In genomic region chr18:44895176-44895798, GRCh38 we compare ENCODE assay signal across 2 cellular contexts.
A peak's percentile ranks its signal among the peaks of the same experiment; 100 is the strongest.
TF ChIP-seq lines count a peak whose summit lies in the region.

No MANE protein-coding gene starts in this region.

TF ChIP-seq in GM12878, 131 proteins besides CTCF, POLR2A, EP300 and RAD21 (continued from another document):
- peak; percentile 43; the same call in 1 of the 2 replicates for TF ChIP-seq RELB (IDR thresholded peaks at IDR 0.05; ENCODE audit: low read depth)
- no peak for TF ChIP-seq SMAD5 (IDR thresholded peaks at IDR 0.05; ENCODE audit: low read depth)
- no peak for TF ChIP-seq ELK1 (IDR thresholded peaks at IDR 0.05; ENCODE audit: low read depth, low read length)
- peak; percentile 89 for TF ChIP-seq NR2F1 (conservative IDR thresholded peaks at IDR 0.05)
- 0 out of 2 replicates have a peak, but pooled peaks have one; percentile 25 for TF ChIP-seq ZNF687 (IDR thresholded peaks at IDR 0.05)
- no peak for TF ChIP-seq GATAD2B (conservative IDR thresholded peaks at IDR 0.05; ENCODE audit: low read depth)
- peak; percentile 94 for TF ChIP-seq YY1 (IDR thresholded peaks at IDR 0.05; ENCODE audit: low read depth, low read length)
- TF ChIP-seq PAX8 (IDR thresholded peaks at IDR 0.05) = no peak
- peak; percentile 65; the same call in 1 of the 2 replicates for TF ChIP-seq SMC3 (IDR thresholded peaks at IDR 0.05; ENCODE audit: borderline replicate concordance, low read length)
- 0 out of 2 replicates have a peak, but pooled peaks have one; percentile 40 for TF ChIP-seq ZNF217 (IDR thresholded peaks at IDR 0.05)
- TF ChIP-seq SMARCA5 (IDR thresholded peaks at IDR 0.05) = peak; percentile 41; the same call in 1 of the 2 replicates
- TF ChIP-seq IKZF1 (conservative IDR thresholded peaks at IDR 0.05) = peak; percentile 35; the same call in 1 of the 2 replicates
- TF ChIP-seq HDAC2 (IDR thresholded peaks at IDR 0.05) = no peak
TF ChIP-seq in GM12878: peak in this region for 9.

TF ChIP-seq in HepG2, 621 proteins besides CTCF, POLR2A, EP300 and RAD21 (continued from another document):
- TF ChIP-seq PATZ1 (CRISPR knock-in tag; IDR thresholded peaks at IDR 0.05) (no peak), SMC3 (IDR thresholded peaks at IDR 0.05; ENCODE audit: low read length) (peak; percentile 28; the same call in 1 of the 2 replicates), ZNF496 (CRISPR knock-in tag; IDR thresholded peaks at IDR 0.05; ENCODE audit: insufficient replicate concordance) (no peak), PCBP2 (optimal IDR thresholded peaks at IDR 0.05; ENCODE audit: low read depth, low read length, poor library complexity, severe bottlenecking) (peak; percentile 59), HMGXB3 (CRISPR knock-in tag; IDR thresholded peaks at IDR 0.05; ENCODE audit: borderline replicate concordance) (no peak), PCBP1 (IDR thresholded peaks at IDR 0.05; ENCODE audit: borderline replicate concordance, low read depth, low read length) (peak; percentile 64; the same call in 1 of the 2 replicates), KDM6A (CRISPR knock-in tag; IDR thresholded peaks at IDR 0.05; ENCODE audit: low read depth) (no peak), ZNF709 (CRISPR knock-in tag; IDR thresholded peaks at IDR 0.05) (no peak), CBX2 (IDR thresholded peaks at IDR 0.05; ENCODE audit: low read depth, low read length) (no peak), CBX2 (CRISPR knock-in tag; IDR thresholded peaks at IDR 0.05; ENCODE audit: low read depth) (no peak), MIER3 (CRISPR knock-in tag; IDR thresholded peaks at IDR 0.05; ENCODE audit: borderline replicate concordance) (no peak), E2F1 (CRISPR knock-in tag; IDR thresholded peaks at IDR 0.05) (no peak), ELF3 (CRISPR knock-in tag; IDR thresholded peaks at IDR 0.05) (0 out of 2 replicates have a peak, but pooled peaks have one; percentile 25), MIER2 (CRISPR knock-in tag; IDR thresholded peaks at IDR 0.05) (no peak), ZNF691 (CRISPR knock-in tag; IDR thresholded peaks at IDR 0.05; ENCODE audit: borderline replicate concordance, low read depth) (peak; percentile 84), GABPA (IDR thresholded peaks at IDR 0.05; ENCODE audit: low read depth, low read length) (no peak), GABPA (CRISPR knock-in tag; IDR thresholded peaks at IDR 0.05; ENCODE audit: low read depth) (0 out of 2 replicates have a peak, but pooled peaks have one; percentile 18), ZNF143 (CRISPR knock-in tag; IDR thresholded peaks at IDR 0.05) (no peak)
